In the genomic region with DNA sequence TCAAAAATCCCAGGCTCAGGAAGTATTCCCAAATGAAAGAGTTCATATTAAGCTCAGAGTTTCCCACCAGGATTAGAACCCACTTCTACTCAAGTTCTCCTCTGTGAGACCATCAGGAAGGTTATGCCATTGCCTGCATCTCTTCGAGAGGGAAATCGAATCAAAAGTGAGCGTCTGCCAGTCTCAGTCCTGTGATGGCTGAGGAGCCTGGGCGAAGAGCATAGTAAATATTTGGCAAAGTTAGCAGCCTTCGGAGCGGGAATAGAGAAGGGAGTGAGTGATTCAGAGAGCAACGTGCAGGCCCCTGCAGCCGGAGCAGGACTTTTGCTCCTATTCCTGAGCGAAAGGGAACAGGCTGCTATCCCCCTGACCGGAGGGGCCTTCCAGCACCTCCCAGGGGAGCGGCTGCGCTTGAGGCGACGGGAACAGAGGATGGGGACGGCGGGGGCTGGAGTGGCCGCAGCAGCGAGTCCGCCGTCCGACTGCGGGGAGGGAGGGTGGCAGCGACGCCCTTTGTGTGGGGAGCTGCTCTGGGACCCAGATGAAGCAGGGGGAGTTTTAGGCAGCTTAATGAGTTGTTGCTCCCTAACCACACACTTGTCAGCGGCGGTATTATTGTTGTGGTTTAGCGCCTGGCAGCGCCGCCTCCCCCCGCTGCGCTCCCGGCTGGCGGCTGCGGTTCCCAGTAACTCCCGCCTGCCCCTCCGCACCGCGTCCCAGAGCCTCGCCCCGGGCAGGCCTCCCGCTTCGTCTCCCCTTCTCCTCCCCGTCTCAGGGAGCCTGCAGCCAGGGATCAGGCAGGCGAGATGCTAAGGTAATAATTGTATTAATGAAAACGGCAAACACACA, we compare ENCODE assay signal across 8 cellular contexts. TPM values are rescaled to one million over a fixed set of nuclear protein-coding genes. Genes with fewer than 3 reads are reported as not detected.
DNase-seq lines count a peak whose midpoint lies in the region; ATAC-seq and TF ChIP-seq lines count a peak whose summit lies in the region.

No MANE protein-coding gene starts in this region.

- POLR2A ChIA-PET in BJ (lab: Charles Lee): no interaction called here

- H3K27me3 ChIP-seq in BJ (ENCODE audit: control insufficient read depth, insufficient read depth, low read length) (peaks cover 40% of the 10 kb centered on the region), SJCRH30 (peaks cover 5% of the 10 kb centered on the region; the same call in 1 of the 2 replicates), transverse colon (peaks cover 48% of the 10 kb centered on the region)

- H3K9me3 ChIP-seq in SJCRH30 (replicated peaks) (no peaks in the 10 kb centered on the region), transverse colon (no peaks in the 10 kb centered on the region)

- no peak for TF ChIP-seq EP300 in transverse colon (IDR thresholded peaks at IDR 0.05; ENCODE audit: low read depth)

- intact Hi-C loops in transverse colon (cut with DNase I; ENCODE audit: low total_unique reads): no loop called here

- H3K4me3 ChIP-seq in BJ (ENCODE audit: low read depth, low read length) (peak overlapping the region; percentile 36), SJCRH30 (peak overlapping the region; percentile 27), transverse colon (peak overlapping the region in 3 of 4 donors; percentile 15 to 48 (median 35))

- H3K4me3 Mint-ChIP-seq in memory B cell: peak overlapping the region; percentile 69

- H3K4me1 ChIP-seq in SJCRH30 (no peaks in the 10 kb centered on the region), transverse colon (peaks cover 5 to 12% (median 9%) of the 10 kb centered on the region in 4 donors)

- TF ChIP-seq POLR2A in transverse colon (IDR thresholded peaks at IDR 0.05): no peak

- H3K4me1 Mint-ChIP-seq in memory B cell: peaks cover 10% of the 10 kb centered on the region

- H3K36me3 Mint-ChIP-seq in memory B cell: peaks cover 6% of the 10 kb centered on the region

- H3K27ac Mint-ChIP-seq in memory B cell: no peak overlapping the region

- H3K36me3 ChIP-seq in BJ (ENCODE audit: control insufficient read depth, insufficient read depth, low read length) (no peaks in the 10 kb centered on the region), SJCRH30 (no peaks in the 10 kb centered on the region), transverse colon (no peaks in the 10 kb centered on the region)

- no peaks in the 10 kb centered on the region for H3K9me3 Mint-ChIP-seq in memory B cell

- in situ Hi-C loops in transverse colon (cut with MboI; ENCODE audit: low pct_ligation_motif_present in 1 of 4, low pct_unique_long_range_greater_than_20kb in 1 of 4, low sequenced_read_pairs in 3 of 4): no loop called here

- DNase-seq in BJ (ENCODE audit: low read depth): no peak
- DNase-seq in SJCRH30: peak; percentile 26 to 49
- peak; percentile 47 for DNase-seq in dermis blood vessel endothelial cell
- no peak for DNase-seq in memory B cell (ENCODE audit: low spot score in 2 of 2)
- DNase-seq in transverse colon: no peak

- CTCF ChIA-PET in BJ (lab: Yijun Ruan, JAX): no interaction called here

- H3K27ac ChIP-seq in SJCRH30 (no peak overlapping the region), transverse colon (no peak overlapping the region)

- ATAC-seq in GM21390 (IDR thresholded peaks at IDR 0.05; ENCODE audit: unreplicated experiment) (peak; percentile 58), memory B cell (ENCODE audit: low read depth) (peak; percentile 53), HG03439 (IDR thresholded peaks at IDR 0.05; ENCODE audit: unreplicated experiment) (no peak), HG03095 (IDR thresholded peaks at IDR 0.05; ENCODE audit: unreplicated experiment) (no peak)

- H3K27me3 Mint-ChIP-seq in memory B cell: peaks cover 30% of the 10 kb centered on the region

- TF ChIP-seq CTCF in BJ (IDR thresholded peaks at IDR 0.05; ENCODE audit: insufficient read depth, low read depth, low read length): no peak
- no peak for TF ChIP-seq CTCF in transverse colon (IDR thresholded peaks at IDR 0.05)

- 2% methylated on average over 45 of the region's 45 CpGs; no CpG with 5 or more reads in 1 of the 2 donors for WGBS in transverse colon (ENCODE audit: low coverage in 1 of 2), 2 donors

RNA-seq across cellular contexts. Expression of gene NRGN, which starts 21.7 kb away (rescaled TPM):
- 0.98 and 1.6 TPM in 2 replicates for polyA plus RNA-seq in BJ (2011; rRNA removed)
- polyA minus RNA-seq in BJ (2011; rRNA and poly(A)+ RNA removed): 0.52 and 0.87 TPM in 2 replicates
- 4.5 and 4.6 TPM in 2 replicates for total RNA-seq in SJCRH30 (2014; rRNA removed; shearing (Covaris generic))
- total RNA-seq in dermis blood vessel endothelial cell: 0.51 and 1.3 TPM in 2 replicates
- 1 to 10 TPM in 1 of 4 donors, under 1 TPM in 1, not detected in 2; 0.96 to 1.5 TPM for total RNA-seq in transverse colon

RNA-seq across cellular contexts. Expression of gene VSIG2, which starts 34.0 kb away (rescaled TPM):
- not detected in 2 replicates for polyA plus RNA-seq in BJ (2011; rRNA removed)
- polyA minus RNA-seq in BJ (2011; rRNA and poly(A)+ RNA removed): not detected in 2 replicates
- not detected in 2 replicates for total RNA-seq in SJCRH30 (2014; rRNA removed; shearing (Covaris generic))
- total RNA-seq in dermis blood vessel endothelial cell: 0.23 and 0.51 TPM in 2 replicates
- 100 to 1,000 TPM in 3 of 4 donors, 10 to 100 TPM in 1; 91.3 to 160 (median 108) TPM for total RNA-seq in transverse colon

RNA-seq across cellular contexts. Expression of gene ESAM, which starts 44.1 kb away (rescaled TPM):
- polyA plus RNA-seq in BJ (2011; rRNA removed): 0.17 and 0.18 TPM in 2 replicates
- 0.09 and 0.10 TPM in 2 replicates for polyA minus RNA-seq in BJ (2011; rRNA and poly(A)+ RNA removed)
- total RNA-seq in SJCRH30 (2014; rRNA removed; shearing (Covaris generic)): 0.16 TPM in 1 of 2 replicates, not detected in the other
- total RNA-seq in dermis blood vessel endothelial cell: 84.4 and 95.4 TPM in 2 replicates
- 10 to 100 TPM in 1 of 4 donors, 1 to 10 TPM in 3; 5.8 to 10.1 (median 6.5) TPM for total RNA-seq in transverse colon

RNA-seq across cellular contexts. Expression of gene SPA17, which starts 44.3 kb away (rescaled TPM):
- 2.9 and 12.1 TPM in 2 replicates for polyA plus RNA-seq in BJ (2011; rRNA removed)
- polyA minus RNA-seq in BJ (2011; rRNA and poly(A)+ RNA removed): 2.6 and 4.5 TPM in 2 replicates
- 4.0 and 6.0 TPM in 2 replicates for total RNA-seq in SJCRH30 (2014; rRNA removed; shearing (Covaris generic))
- 5.8 and 6.9 TPM in 2 replicates for total RNA-seq in dermis blood vessel endothelial cell
- total RNA-seq in transverse colon: 1 to 10 TPM; 1.6 to 9.0 (median 6.1) TPM

RNA-seq across cellular contexts. Expression of gene SIAE, which starts 44.5 kb away (rescaled TPM):
- 42.1 and 43.8 TPM in 2 replicates for polyA plus RNA-seq in BJ (2011; rRNA removed)
- polyA minus RNA-seq in BJ (2011; rRNA and poly(A)+ RNA removed): 2.4 and 4.5 TPM in 2 replicates
- 0.43 and 0.63 TPM in 2 replicates for total RNA-seq in SJCRH30 (2014; rRNA removed; shearing (Covaris generic))
- total RNA-seq in dermis blood vessel endothelial cell (20.8 and 22.0 TPM in 2 replicates), transverse colon (100 to 1,000 TPM in 1 of 4 donors, 10 to 100 TPM in 3; 38.4 to 183 (median 81.2) TPM)

Comparison
In these comparisons a context has a peak if more than half of its experiments do, and no peak if none do; other contexts are left out.
1. DNase-seq: peak in SJCRH30 (2 of 2) and dermis blood vessel endothelial cell (single experiment); none in BJ (single experiment), memory B cell (0 of 2) and transverse colon (single experiment).
2. ATAC-seq: peak in GM21390 (single experiment) and memory B cell (single experiment); none in HG03439 (single experiment) and HG03095 (single experiment).
3. RNA of gene VSIG2, which starts 34.0 kb away (total RNA-seq): 91.3 to 160 TPM in transverse colon; 0.23 to 0.51 TPM in dermis blood vessel endothelial cell and not detected in SJCRH30; every median in the first group is over 10 times any median in the second.
4. Peak in every context shown above with its lines, with median percentiles within 50 percentile points of each other: H3K4me3 ChIP-seq.